ENCODE assay signal across 28 cellular contexts in genomic region chr18:10306779-10307178, GRCh38.
"Had no signal": no experiment of that assay in that cellular context is flagged by ENCODE, and none has a peak within 500 bp of the region (broad histone marks: within the 10 kb centered on the region; RNA-seq: fewer than 3 reads in every experiment).

No MANE protein-coding gene starts in this region.

- ATAC-seq: effector memory CD8-positive, alpha-beta T cell; esophagus mucosa; foreskin keratinocyte; gastrocnemius medialis; gastroesophageal sphincter; heart left ventricle; heart right ventricle had no signal

- FAIRE-seq: colon, endometrium, endothelial cell of umbilical vein, frontal cortex had no signal

- H3K4me1 ChIP-seq: colonic mucosa, foreskin keratinocyte, gastrocnemius medialis had no signal

- H3K9me3 ChIP-seq: colonic mucosa, esophagus muscularis mucosa, esophagus squamous epithelium, gastrocnemius medialis, gastroesophageal sphincter, heart left ventricle, heart right ventricle had no signal

- DNase-seq: colonic mucosa; cortex of kidney; dermis blood vessel endothelial cell; dorsolateral prefrontal cortex; effector CD4-positive, alpha-beta T cell; effector CD8-positive, alpha-beta T cell; effector memory CD4-positive, alpha-beta T cell; effector memory CD8-positive, alpha-beta T cell; endodermal cell; erythroblast; esophagus squamous epithelium; foreskin fibroblast; foreskin keratinocyte; foreskin melanocyte; gastrocnemius medialis; glutamatergic neuron; head of caudate nucleus; heart left ventricle; heart right ventricle had no signal

- H3K27ac ChIP-seq: colonic mucosa, coronary artery, dorsolateral prefrontal cortex, epithelial cell of prostate, esophagus muscularis mucosa, esophagus squamous epithelium, foreskin keratinocyte, gastrocnemius medialis, gastroesophageal sphincter, heart left ventricle, heart right ventricle had no signal

- H3K36me3 ChIP-seq: colonic mucosa, esophagus muscularis mucosa, esophagus squamous epithelium, gastrocnemius medialis, gastroesophageal sphincter, heart left ventricle, heart right ventricle had no signal

- H3K4me3 ChIP-seq: colonic mucosa, coronary artery, dorsolateral prefrontal cortex, esophagus muscularis mucosa, esophagus squamous epithelium, gastrocnemius medialis, gastroesophageal sphincter, heart left ventricle, heart right ventricle had no signal

- H3K27me3 ChIP-seq: colonic mucosa, dorsolateral prefrontal cortex, esophagus muscularis mucosa, esophagus squamous epithelium, foreskin keratinocyte, gastrocnemius medialis, gastroesophageal sphincter, heart left ventricle, heart right ventricle had no signal
